Comparison of ENCODE assay signal across 21 cellular contexts in genomic region chr11:116207349-116207748, GRCh38.
DNase-seq lines count a peak whose midpoint lies in the region; ATAC-seq and TF ChIP-seq lines count a peak whose summit lies in the region.
"Had no signal": no experiment of that assay in that cellular context is flagged by ENCODE, and none has a peak within 500 bp of the region (broad histone marks: within the 10 kb centered on the region; RNA-seq: fewer than 3 reads in every experiment).

No MANE protein-coding gene starts in this region.

- no peak overlapping the region for H3K27ac ChIP-seq in neural progenitor cell
- H3K27ac ChIP-seq: adrenal gland, breast epithelium, coronary artery, heart left ventricle, pancreas, right lobe of liver, stomach had no signal

- no peaks in the 10 kb centered on the region for H3K9me3 Mint-ChIP-seq in neural progenitor cell
- H3K9me3 Mint-ChIP-seq: activated B cell treated with CpG ODN at 0.5 μM for 24 hours; CD8-positive, alpha-beta T cell had no signal

- H3K36me3 Mint-ChIP-seq in neural progenitor cell, result no peaks in the 10 kb centered on the region
- H3K36me3 Mint-ChIP-seq: CD8-positive, alpha-beta T cell had no signal

- no peak for TF ChIP-seq CTCF in neural progenitor cell (IDR thresholded peaks at IDR 0.05)

- H3K27me3 Mint-ChIP-seq in neural progenitor cell (ENCODE audit: insufficient read depth, low read depth), result no peaks in the 10 kb centered on the region

- no peak overlapping the region for H3K9ac ChIP-seq in neural progenitor cell

- no peak overlapping the region for H3K4me3 ChIP-seq in HAP-1
- H3K4me3 ChIP-seq in neural progenitor cell, result no peak overlapping the region
- H3K4me3 ChIP-seq: adrenal gland, breast epithelium, coronary artery, heart left ventricle, pancreas, right lobe of liver, stomach had no signal

- intact Hi-C loops in posterior vena cava (cut with DNase I), result no loop called here

- H4K20me1 ChIP-seq in neural progenitor cell (ENCODE audit: low read depth), result no peaks in the 10 kb centered on the region

- peak overlapping the region; percentile 57 for H2AFZ ChIP-seq in neural progenitor cell (replicated peaks)

- peaks cover 43% of the 10 kb centered on the region for H3K4me1 Mint-ChIP-seq in neural progenitor cell
- H3K4me1 Mint-ChIP-seq: activated B cell treated with CpG ODN at 0.5 μM for 24 hours had no signal

- DNase-seq in HAP-1 (ENCODE audit: low spot score in 2 of 2) (peak; percentile 10 to 21), NCI-H1436 treated with DMSO at 0.1 percent for 48 hours (lab: John Stamatoyannopoulos, UW) (peak; percentile 82), NCI-H82 treated with DMSO at 0.1 percent for 48 hours (lab: John Stamatoyannopoulos, UW; ENCODE audit: unreplicated experiment) (peak; percentile 40), neural progenitor cell (ENCODE audit: low spot score) (no peak), ecto neural progenitor cell (ENCODE audit: low spot score) (no peak), GM03348 (ENCODE audit: low spot score) (no peak), posterior vena cava (ENCODE audit: low spot score) (no peak)
- DNase-seq: activated B cell treated with CpG ODN at 0.5 μM for 24 hours; activated CD4-positive, alpha-beta T cell treated with anti-CD3 and anti-CD28 coated beads, Interleukin-2, amount 50 U/mL, for 48 hours; adrenal gland; CD8-positive, alpha-beta T cell; heart left ventricle; mesendoderm; pancreas; stomach; T1000; trophoblast cell had no signal

- H3K4me1 ChIP-seq in HAP-1 (no peaks in the 10 kb centered on the region), neural progenitor cell (peaks cover 7% of the 10 kb centered on the region)
- H3K4me1 ChIP-seq: adrenal gland, breast epithelium, heart left ventricle, pancreas, right lobe of liver had no signal

- H3F3A ChIP-seq in neural progenitor cell (ENCODE audit: low read depth), result no peaks in the 10 kb centered on the region

- H3K27me3 ChIP-seq in HAP-1 (ENCODE audit: low read depth), result no peaks in the 10 kb centered on the region
- H3K27me3 ChIP-seq in neural progenitor cell, result no peaks in the 10 kb centered on the region
- H3K27me3 ChIP-seq: adrenal gland, pancreas, right lobe of liver had no signal

- no peak overlapping the region for H3K4me3 Mint-ChIP-seq in neural progenitor cell
- H3K4me3 Mint-ChIP-seq: activated B cell treated with CpG ODN at 0.5 μM for 24 hours; CD8-positive, alpha-beta T cell had no signal

- in situ Hi-C loops in HAP-1 (cut with MboI; ENCODE audit: low sequenced_read_pairs), result no loop called here

- H3K79me2 ChIP-seq in neural progenitor cell (ENCODE audit: low read depth), result no peaks in the 10 kb centered on the region

- H3K9me3 ChIP-seq in HAP-1, result no peaks in the 10 kb centered on the region
- H3K9me3 ChIP-seq in neural progenitor cell (ENCODE audit: low read depth), result no peaks in the 10 kb centered on the region
- H3K9me3 ChIP-seq: adrenal gland, breast epithelium, heart left ventricle, pancreas, right lobe of liver, stomach had no signal

- no peak for ATAC-seq in GM21390 (IDR thresholded peaks at IDR 0.05; ENCODE audit: unreplicated experiment)
- ATAC-seq: CD8-positive, alpha-beta T cell; pancreas had no signal

- H3K27ac Mint-ChIP-seq in neural progenitor cell, result peak overlapping the region; percentile 57
- H3K27ac Mint-ChIP-seq: activated B cell treated with CpG ODN at 0.5 μM for 24 hours; CD8-positive, alpha-beta T cell had no signal

- H3K4me2 ChIP-seq in neural progenitor cell, result no peak overlapping the region

- H3K36me3 ChIP-seq in HAP-1 (replicated peaks) (no peaks in the 10 kb centered on the region), neural progenitor cell (no peaks in the 10 kb centered on the region)
- H3K36me3 ChIP-seq: adrenal gland, breast epithelium, heart left ventricle, pancreas, right lobe of liver, stomach had no signal

Comparison
In these comparisons a context has a peak if more than half of its experiments do, and no peak if none do; other contexts are left out.
1. DNase-seq: peak in HAP-1 (2 of 2), NCI-H1436 treated with DMSO at 0.1 percent for 48 hours (single experiment) and NCI-H82 treated with DMSO at 0.1 percent for 48 hours (single experiment); none in neural progenitor cell (single experiment), ecto neural progenitor cell (single experiment), GM03348 (single experiment) and posterior vena cava (single experiment).